Comparison of ENCODE assay signal across 2 cellular contexts in the genomic region with DNA sequence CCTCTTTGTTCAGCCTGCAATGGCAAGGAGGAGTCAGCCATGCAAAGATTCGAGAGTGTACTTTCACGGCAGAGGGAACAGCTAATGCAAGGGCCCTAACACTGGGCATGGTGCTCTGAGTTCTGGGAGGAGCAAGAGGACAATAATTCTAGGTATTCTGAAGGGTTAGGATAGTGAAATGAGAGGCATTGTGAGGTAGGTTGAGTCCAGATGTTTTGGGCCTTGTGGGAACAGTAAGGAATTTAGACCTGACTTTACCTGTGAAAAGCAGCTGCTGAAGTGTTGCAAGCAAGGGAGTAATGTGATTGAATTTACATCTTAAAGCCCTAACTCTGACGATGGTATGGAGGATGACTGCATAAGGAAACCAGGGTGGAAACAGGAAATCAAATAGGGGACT.
TF ChIP-seq lines count a peak whose summit lies in the region.

No MANE protein-coding gene starts in this region.

TF ChIP-seq in GM23338, 12 proteins besides CTCF, POLR2A, EP300 and RAD21 (continued from another document):
- TF ChIP-seq, protein P1, sequence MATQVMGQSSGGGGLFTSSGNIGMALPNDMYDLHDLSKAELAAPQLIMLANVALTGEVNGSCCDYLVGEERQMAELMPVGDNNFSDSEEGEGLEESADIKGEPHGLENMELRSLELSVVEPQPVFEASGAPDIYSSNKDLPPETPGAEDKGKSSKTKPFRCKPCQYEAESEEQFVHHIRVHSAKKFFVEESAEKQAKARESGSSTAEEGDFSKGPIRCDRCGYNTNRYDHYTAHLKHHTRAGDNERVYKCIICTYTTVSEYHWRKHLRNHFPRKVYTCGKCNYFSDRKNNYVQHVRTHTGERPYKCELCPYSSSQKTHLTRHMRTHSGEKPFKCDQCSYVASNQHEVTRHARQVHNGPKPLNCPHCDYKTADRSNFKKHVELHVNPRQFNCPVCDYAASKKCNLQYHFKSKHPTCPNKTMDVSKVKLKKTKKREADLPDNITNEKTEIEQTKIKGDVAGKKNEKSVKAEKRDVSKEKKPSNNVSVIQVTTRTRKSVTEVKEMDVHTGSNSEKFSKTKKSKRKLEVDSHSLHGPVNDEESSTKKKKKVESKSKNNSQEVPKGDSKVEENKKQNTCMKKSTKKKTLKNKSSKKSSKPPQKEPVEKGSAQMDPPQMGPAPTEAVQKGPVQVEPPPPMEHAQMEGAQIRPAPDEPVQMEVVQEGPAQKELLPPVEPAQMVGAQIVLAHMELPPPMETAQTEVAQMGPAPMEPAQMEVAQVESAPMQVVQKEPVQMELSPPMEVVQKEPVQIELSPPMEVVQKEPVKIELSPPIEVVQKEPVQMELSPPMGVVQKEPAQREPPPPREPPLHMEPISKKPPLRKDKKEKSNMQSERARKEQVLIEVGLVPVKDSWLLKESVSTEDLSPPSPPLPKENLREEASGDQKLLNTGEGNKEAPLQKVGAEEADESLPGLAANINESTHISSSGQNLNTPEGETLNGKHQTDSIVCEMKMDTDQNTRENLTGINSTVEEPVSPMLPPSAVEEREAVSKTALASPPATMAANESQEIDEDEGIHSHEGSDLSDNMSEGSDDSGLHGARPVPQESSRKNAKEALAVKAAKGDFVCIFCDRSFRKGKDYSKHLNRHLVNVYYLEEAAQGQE (IDR thresholded peaks at IDR 0.05; ENCODE audit: unreplicated experiment), result no peak
- TF ChIP-seq ZNF114 (CRISPR knock-in tag; IDR thresholded peaks at IDR 0.05) (no peak), STAT1 (IDR thresholded peaks at IDR 0.05; ENCODE audit: unreplicated experiment) (no peak)

TF ChIP-seq in WTC11, 78 proteins besides CTCF, POLR2A, EP300 and RAD21 (continued from another document):
- TF ChIP-seq ZNF425 (CRISPR knock-in tag; conservative IDR thresholded peaks at IDR 0.05) (no peak), TEAD1 (CRISPR knock-in tag; IDR thresholded peaks at IDR 0.05) (no peak)
- TF ChIP-seq, protein P2, sequence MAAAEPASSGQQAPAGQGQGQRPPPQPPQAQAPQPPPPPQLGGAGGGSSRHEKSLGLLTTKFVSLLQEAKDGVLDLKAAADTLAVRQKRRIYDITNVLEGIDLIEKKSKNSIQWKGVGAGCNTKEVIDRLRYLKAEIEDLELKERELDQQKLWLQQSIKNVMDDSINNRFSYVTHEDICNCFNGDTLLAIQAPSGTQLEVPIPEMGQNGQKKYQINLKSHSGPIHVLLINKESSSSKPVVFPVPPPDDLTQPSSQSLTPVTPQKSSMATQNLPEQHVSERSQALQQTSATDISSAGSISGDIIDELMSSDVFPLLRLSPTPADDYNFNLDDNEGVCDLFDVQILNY (CRISPR knock-in tag; IDR thresholded peaks at IDR 0.05), result no peak
- TF ChIP-seq, protein P3, sequence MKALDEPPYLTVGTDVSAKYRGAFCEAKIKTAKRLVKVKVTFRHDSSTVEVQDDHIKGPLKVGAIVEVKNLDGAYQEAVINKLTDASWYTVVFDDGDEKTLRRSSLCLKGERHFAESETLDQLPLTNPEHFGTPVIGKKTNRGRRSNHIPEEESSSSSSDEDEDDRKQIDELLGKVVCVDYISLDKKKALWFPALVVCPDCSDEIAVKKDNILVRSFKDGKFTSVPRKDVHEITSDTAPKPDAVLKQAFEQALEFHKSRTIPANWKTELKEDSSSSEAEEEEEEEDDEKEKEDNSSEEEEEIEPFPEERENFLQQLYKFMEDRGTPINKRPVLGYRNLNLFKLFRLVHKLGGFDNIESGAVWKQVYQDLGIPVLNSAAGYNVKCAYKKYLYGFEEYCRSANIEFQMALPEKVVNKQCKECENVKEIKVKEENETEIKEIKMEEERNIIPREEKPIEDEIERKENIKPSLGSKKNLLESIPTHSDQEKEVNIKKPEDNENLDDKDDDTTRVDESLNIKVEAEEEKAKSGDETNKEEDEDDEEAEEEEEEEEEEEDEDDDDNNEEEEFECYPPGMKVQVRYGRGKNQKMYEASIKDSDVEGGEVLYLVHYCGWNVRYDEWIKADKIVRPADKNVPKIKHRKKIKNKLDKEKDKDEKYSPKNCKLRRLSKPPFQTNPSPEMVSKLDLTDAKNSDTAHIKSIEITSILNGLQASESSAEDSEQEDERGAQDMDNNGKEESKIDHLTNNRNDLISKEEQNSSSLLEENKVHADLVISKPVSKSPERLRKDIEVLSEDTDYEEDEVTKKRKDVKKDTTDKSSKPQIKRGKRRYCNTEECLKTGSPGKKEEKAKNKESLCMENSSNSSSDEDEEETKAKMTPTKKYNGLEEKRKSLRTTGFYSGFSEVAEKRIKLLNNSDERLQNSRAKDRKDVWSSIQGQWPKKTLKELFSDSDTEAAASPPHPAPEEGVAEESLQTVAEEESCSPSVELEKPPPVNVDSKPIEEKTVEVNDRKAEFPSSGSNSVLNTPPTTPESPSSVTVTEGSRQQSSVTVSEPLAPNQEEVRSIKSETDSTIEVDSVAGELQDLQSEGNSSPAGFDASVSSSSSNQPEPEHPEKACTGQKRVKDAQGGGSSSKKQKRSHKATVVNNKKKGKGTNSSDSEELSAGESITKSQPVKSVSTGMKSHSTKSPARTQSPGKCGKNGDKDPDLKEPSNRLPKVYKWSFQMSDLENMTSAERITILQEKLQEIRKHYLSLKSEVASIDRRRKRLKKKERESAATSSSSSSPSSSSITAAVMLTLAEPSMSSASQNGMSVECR (CRISPR knock-in tag; IDR thresholded peaks at IDR 0.05; ENCODE audit: borderline replicate concordance), result no peak
TF ChIP-seq in WTC11: peak in this region for 0.
